18 cellular contexts compared by ENCODE assay signal in the genomic region with DNA sequence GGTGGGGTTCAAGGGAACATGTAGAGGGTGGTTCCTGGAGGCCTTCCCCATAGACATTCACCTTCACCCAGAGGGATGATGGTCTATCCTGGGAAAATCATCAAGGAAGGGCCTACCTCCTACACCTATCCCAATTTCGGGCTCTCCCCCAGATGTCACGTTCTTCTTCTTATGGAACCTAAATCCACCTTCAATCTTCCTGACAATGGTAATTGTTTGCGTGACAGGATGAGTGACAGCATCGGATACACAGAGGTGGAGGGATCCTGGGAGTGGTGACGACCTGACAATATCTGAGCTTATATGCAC. TPM values are rescaled to one million over a fixed set of nuclear protein-coding genes. Genes with fewer than 3 reads are reported as not detected.
DNase-seq lines count a peak whose midpoint lies in the region; FAIRE-seq and TF ChIP-seq lines count a peak whose summit lies in the region.
"Had no signal": no experiment of that assay in that cellular context is flagged by ENCODE, and none has a peak within 500 bp of the region (broad histone marks: within the 10 kb centered on the region; RNA-seq: fewer than 3 reads in every experiment).

No MANE protein-coding gene starts in this region.

- CTCF ChIA-PET in activated naive CD4-positive, alpha-beta T cell treated with anti-CD3 and anti-CD28 coated beads, Interleukin-2, amount 10 ng/mL, durations not matched to agents 7 days and 5 days (lab: Charles Lee): interaction anchor here (1.8 kb wide), 1 partner anchor 20 kb away, joined by 4 read pairs; no protein-coding TSS in a partner anchor

- DNase-seq in activated naive CD4-positive, alpha-beta T cell treated with anti-CD3 and anti-CD28 coated beads, Interleukin-2, amount 10 ng/mL, durations not matched to agents 7 days and 5 days: peak; percentile 8
- no peak for DNase-seq in activated naive CD4-positive, alpha-beta T cell treated with Interleukin-2 at 50 U/mL for 16 hours
- DNase-seq in bronchial epithelial cell (ENCODE audit: low read depth) (no peak), testis (no peak), GF-D8 (lab: John Stamatoyannopoulos, UW) (no peak), anterior cingulate cortex (lab: John Stamatoyannopoulos, UW) (no peak), AG20443 (ENCODE audit: low spot score) (no peak)
- DNase-seq: HCEC 1CT, KBM-7, NCI-H1436, NCI-H2081, NCI-H226, NCI-H524 treated with DMSO at 0.1 percent for 48 hours, SHP77, SK-N-SH had no signal

- H3K4me1 Mint-ChIP-seq in activated naive CD4-positive, alpha-beta T cell treated with anti-CD3 and anti-CD28 coated beads, Interleukin-2, amount 10 ng/mL, durations not matched to agents 7 days and 5 days: no peaks in the 10 kb centered on the region

- no peaks in the 10 kb centered on the region for H3K9me3 Mint-ChIP-seq in activated naive CD4-positive, alpha-beta T cell treated with anti-CD3 and anti-CD28 coated beads, Interleukin-2, amount 10 ng/mL, durations not matched to agents 7 days and 5 days

- H3K36me3 Mint-ChIP-seq in activated naive CD4-positive, alpha-beta T cell treated with anti-CD3 and anti-CD28 coated beads, Interleukin-2, amount 10 ng/mL, durations not matched to agents 7 days and 5 days: no peaks in the 10 kb centered on the region

- H3K27me3 ChIP-seq in bronchial epithelial cell (ENCODE audit: control insufficient read depth, insufficient read depth, low read length): no peaks in the 10 kb centered on the region
- no peaks in the 10 kb centered on the region for H3K27me3 ChIP-seq in liver (ENCODE audit: control insufficient read depth in 4 of 4, insufficient read depth in 4 of 4, low read length in 3 of 4)
- H3K27me3 ChIP-seq in testis: no peaks in the 10 kb centered on the region

- TF ChIP-seq CTCF in bronchial epithelial cell (IDR thresholded peaks at IDR 0.05; ENCODE audit: insufficient read depth, low read length, severe bottlenecking) (no peak), liver (IDR thresholded peaks at IDR 0.05; ENCODE audit: low read depth, low read length, missing input control) (no peak), testis (IDR thresholded peaks at IDR 0.05) (no peak)

- intact Hi-C loops in testis (cut with DNase I; ENCODE audit: low total_unique reads): no loop called here

- TF ChIP-seq RAD21 in liver (IDR thresholded peaks at IDR 0.05): no peak

- H3K9me3 ChIP-seq in liver (ENCODE audit: control insufficient read depth in 4 of 4, low read length in 3 of 4) (no peaks in the 10 kb centered on the region), testis (no peaks in the 10 kb centered on the region)
- H3K9me3 ChIP-seq: BLaER1 treated with 17β-estradiol and CSF1 and Interleukin-3, amounts not matched to agents 10 nM and 100 nM; SK-N-SH had no signal

- H3K27ac Mint-ChIP-seq in activated naive CD4-positive, alpha-beta T cell treated with anti-CD3 and anti-CD28 coated beads, Interleukin-2, amount 10 ng/mL, durations not matched to agents 7 days and 5 days: no peak overlapping the region

- H3K4me1 ChIP-seq in liver (ENCODE audit: control insufficient read depth in 4 of 4, insufficient read depth in 4 of 4, low read length in 3 of 4) (peaks cover 19 to 88% (median 73%) of the 10 kb centered on the region in 4 donors), testis (peaks cover 65% of the 10 kb centered on the region)

- H3K4me3 Mint-ChIP-seq in activated naive CD4-positive, alpha-beta T cell treated with anti-CD3 and anti-CD28 coated beads, Interleukin-2, amount 10 ng/mL, durations not matched to agents 7 days and 5 days: no peak overlapping the region

- H3K27ac ChIP-seq in liver (ENCODE audit: low read depth in 1 of 2, low read length in 2 of 2) (peak overlapping the region; percentile 79 to 80), testis (peak overlapping the region; percentile 38 to 63)
- H3K27ac ChIP-seq: BLaER1 treated with 17β-estradiol and CSF1 and Interleukin-3, amounts not matched to agents 10 nM and 100 nM had no signal

- peak overlapping the region in 1 of 2 donors; percentile 43 for H3K9ac ChIP-seq in liver (ENCODE audit: low read depth in 1 of 2, low read length in 2 of 2)
- H3K9ac ChIP-seq: BLaER1 treated with 17β-estradiol and CSF1 and Interleukin-3, amounts not matched to agents 10 nM and 100 nM; SK-N-SH had no signal

- peaks cover 4% of the 10 kb centered on the region for H3K36me3 ChIP-seq in bronchial epithelial cell (ENCODE audit: control insufficient read depth, insufficient read depth, low read length)
- H3K36me3 ChIP-seq in liver (ENCODE audit: control insufficient read depth in 4 of 4, insufficient read depth in 3 of 4, low read depth in 1 of 4, low read length in 3 of 4): no peaks in the 10 kb centered on the region
- no peaks in the 10 kb centered on the region for H3K36me3 ChIP-seq in testis (ENCODE audit: low read depth, missing control alignments)

- H3K4me3 ChIP-seq in bronchial epithelial cell (ENCODE audit: low read depth, low read length) (no peak overlapping the region), liver (ENCODE audit: low read depth in 1 of 3, low read length in 3 of 3) (peak overlapping the region in 2 of 3 donors; percentile 9 to 23), testis (no peak overlapping the region)
- H3K4me3 ChIP-seq: BLaER1 treated with 17β-estradiol and CSF1 and Interleukin-3, amounts not matched to agents 10 nM and 100 nM had no signal

- WGBS in liver: 82% methylated on average over 5 of the region's 5 CpGs
- 78 to 90% methylated on average over 5 of the region's 5 CpGs for WGBS in testis, 2 donors

- peaks cover 44% of the 10 kb centered on the region for H3K27me3 Mint-ChIP-seq in activated naive CD4-positive, alpha-beta T cell treated with anti-CD3 and anti-CD28 coated beads, Interleukin-2, amount 10 ng/mL, durations not matched to agents 7 days and 5 days

- peak; percentile 92 for FAIRE-seq in bronchial epithelial cell (lab: Jason Lieb, UNC)

- TF ChIP-seq POLR2A in testis (IDR thresholded peaks at IDR 0.05): no peak

TF ChIP-seq in liver, 16 proteins besides CTCF, POLR2A, EP300 and RAD21:
- no peak for TF ChIP-seq HNF4A (conservative IDR thresholded peaks at IDR 0.05)
- TF ChIP-seq MAX (IDR thresholded peaks at IDR 0.05): no peak
- TF ChIP-seq ATF3 (IDR thresholded peaks at IDR 0.05): no peak
- TF ChIP-seq FOXA1 (IDR thresholded peaks at IDR 0.05): no peak

RNA-seq across cellular contexts. Expression of gene ETNK2, which starts 3.8 kb away (rescaled TPM):
- total RNA-seq in bronchial epithelial cell (58.7 and 70.4 TPM in 2 replicates), liver (100 to 1,000 TPM in 1 of 2 donors, 10 to 100 TPM in 1; 24.5 to 119 TPM), testis (100 to 1,000 TPM; 116 to 227 TPM)
- polyA plus RNA-seq in liver (10 to 100 TPM; 66.6 to 91.0 TPM), testis (ENCODE audit: insufficient read depth, low read depth, low replicate concordance) (187 TPM)

RNA-seq across cellular contexts. Expression of gene REN, which starts 18.1 kb away (rescaled TPM):
- total RNA-seq in bronchial epithelial cell (0.26 TPM in 2 replicates), liver (under 1 TPM; 0.05 to 0.25 TPM), testis (not detected)
- polyA plus RNA-seq in liver (under 1 TPM in 1 of 2 donors, not detected in 1; 0.15 TPM), testis (ENCODE audit: insufficient read depth, low read depth, low replicate concordance) (2.2 TPM)
- total RNA-seq: HT1080 had no signal
- polyA plus RNA-seq: SK-N-SH had no signal

RNA-seq across cellular contexts. Expression of gene KISS1, which starts 48.2 kb away (rescaled TPM):
- not detected in 2 replicates for total RNA-seq in bronchial epithelial cell
- under 1 TPM in 1 of 2 donors, not detected in 1; 0.50 TPM for total RNA-seq in liver
- 1 to 10 TPM in 1 of 2 donors, not detected in 1; 1.4 TPM for polyA plus RNA-seq in liver
- total RNA-seq in testis: 1 to 10 TPM; 1.8 to 3.5 TPM
- polyA plus RNA-seq in testis (ENCODE audit: insufficient read depth, low read depth, low replicate concordance): 3.7 TPM
- total RNA-seq: HT1080 had no signal

Comparison
In these comparisons a context has a peak if more than half of its experiments do, and no peak if none do; other contexts are left out.
1. H3K4me3 ChIP-seq: peak in liver (2 of 3); none in bronchial epithelial cell (single experiment) and testis (0 of 2).